ENCODE assay signal across 16 cellular contexts in the genomic region with DNA sequence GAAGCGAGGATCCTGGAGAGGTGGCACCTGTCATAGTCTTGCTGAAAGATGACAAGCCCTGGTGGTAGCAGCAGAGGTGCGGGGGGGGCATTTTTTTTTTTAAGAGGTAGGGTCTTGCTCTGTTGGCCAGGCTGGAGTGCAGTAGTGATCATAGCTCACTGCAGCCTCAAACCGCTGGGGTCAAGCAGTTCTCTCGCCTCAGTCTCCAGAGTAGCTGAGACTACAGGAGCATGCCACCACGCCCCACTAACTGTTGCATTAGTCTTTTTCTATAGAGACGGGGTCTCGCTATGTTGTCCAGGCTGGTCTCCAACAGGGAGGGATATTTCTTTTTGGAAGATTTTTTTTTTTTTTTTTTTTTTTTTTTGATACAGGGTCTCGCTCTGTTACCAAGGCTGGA. TPM values are rescaled to one million over a fixed set of nuclear protein-coding genes. Genes with fewer than 3 reads are reported as not detected.
"Had no signal": no experiment of that assay in that cellular context is flagged by ENCODE, and none has a peak within 500 bp of the region (broad histone marks: within the 10 kb centered on the region; RNA-seq: fewer than 3 reads in every experiment).

No MANE protein-coding gene starts in this region.

- H3K27ac Mint-ChIP-seq: activated T-cell treated with anti-CD3 and anti-CD28 coated beads, Interleukin-2, amount 50 U/mL, for 24 hours had no signal

- H3K9me3 Mint-ChIP-seq: activated T-cell treated with anti-CD3 and anti-CD28 coated beads, Interleukin-2, amount 50 U/mL, for 24 hours; central memory CD8-positive, alpha-beta T cell had no signal

- H3K27me3 Mint-ChIP-seq: activated T-cell treated with anti-CD3 and anti-CD28 coated beads, Interleukin-2, amount 50 U/mL, for 24 hours; central memory CD8-positive, alpha-beta T cell had no signal

- DNase-seq: activated CD4-positive, alpha-beta T cell treated with anti-CD3 and anti-CD28 coated beads, Interleukin-2, amount 50 U/mL, for 4 hours; activated gamma-delta T cell; activated T-cell treated with anti-CD3 and anti-CD28 coated beads, Interleukin-2, amount 50 U/mL, for 24 hours; aorta; esophagus squamous epithelium; heart right ventricle; kidney glomerular epithelial cell; left ventricle myocardium inferior; mammary epithelial cell; midbrain; stimulated activated CD4-positive, alpha-beta T cell treated with anti-CD3 and anti-CD28 coated beads, Interleukin-2, amount 100 ng/mL, for 24 hours; stimulated activated naive CD4-positive, alpha-beta T cell treated with Interleukin-2 at 50 U/mL for 16 hours; tibial artery had no signal

- H3K4me3 Mint-ChIP-seq: activated T-cell treated with anti-CD3 and anti-CD28 coated beads, Interleukin-2, amount 50 U/mL, for 24 hours; central memory CD8-positive, alpha-beta T cell had no signal

RNA-seq across cellular contexts. Expression of gene DHDH, which starts 24.5 kb away (rescaled TPM):
- total RNA-seq: left ventricle myocardium inferior, right atrium auricular region, skeletal muscle tissue had no signal
